In the genomic region with DNA sequence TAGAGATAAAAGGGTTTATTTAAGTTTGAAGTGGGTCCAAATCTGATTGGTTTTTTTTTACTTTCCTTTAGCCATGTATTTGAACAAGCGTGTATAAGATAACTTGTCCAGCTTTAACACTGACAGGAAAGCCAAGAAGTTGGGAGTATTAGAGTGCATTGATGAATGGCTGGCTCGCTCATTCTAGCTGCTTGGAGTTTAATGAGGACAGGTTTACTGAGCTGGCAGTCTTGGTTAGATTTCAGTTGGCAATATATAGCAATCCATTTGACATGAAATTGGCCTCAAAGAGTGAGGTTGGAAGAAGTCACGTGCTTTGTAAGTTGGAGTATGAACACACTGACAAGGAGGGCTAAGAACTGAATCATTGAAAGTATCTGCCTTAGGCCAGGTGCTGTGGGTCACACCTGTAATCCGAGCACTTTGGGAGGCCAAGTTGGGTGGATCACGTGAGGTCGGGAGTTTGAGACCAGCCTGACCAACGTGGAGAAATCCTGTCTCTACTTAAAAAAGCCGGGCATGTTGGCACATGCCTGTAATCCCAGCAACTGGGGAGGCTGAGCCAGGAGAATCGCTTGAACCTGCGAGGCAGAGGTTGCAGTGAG, we compare ENCODE assay signal across 9 cellular contexts. TPM values are rescaled to one million over a fixed set of nuclear protein-coding genes. Genes with fewer than 3 reads are reported as not detected.
A peak's percentile ranks its signal among the peaks of the same experiment; 100 is the strongest.
DNase-seq lines count a peak whose midpoint lies in the region; ATAC-seq and TF ChIP-seq lines count a peak whose summit lies in the region.
"Had no signal": no experiment of that assay in that cellular context is flagged by ENCODE, and none has a peak within 500 bp of the region (broad histone marks: within the 10 kb centered on the region; RNA-seq: fewer than 3 reads in every experiment).

No MANE protein-coding gene starts in this region.

- H3K27ac ChIP-seq in CD8-positive, alpha-beta T cell (ENCODE audit: low read depth, low read length): no peak overlapping the region

- POLR2A ChIA-PET in CD8-positive, alpha-beta T cell (lab: Charles Lee): interaction anchor here (0.9 to 3.4 kb wide), 4 partner anchors 9 to 115 kb away, joined by 3 to 17 read pairs (median 5); a partner anchor contains a TSS

- DNase-seq in CD8-positive, alpha-beta T cell: no peak
- DNase-seq in NCI-H446 treated with DMSO at 0.1 percent for 48 hours (lab: John Stamatoyannopoulos, UW) (peak; percentile 39), nephron progenitor cell (no peak), putamen (ENCODE audit: low spot score) (no peak), NCI-H1092 treated with DMSO at 0.1 percent for 48 hours (lab: John Stamatoyannopoulos, UW) (no peak), H4 (ENCODE audit: low spot score) (no peak)
- no peak for DNase-seq in effector memory CD8-positive, alpha-beta T cell
- DNase-seq: NCI-H69 had no signal

- H3K4me3 ChIP-seq in CD8-positive, alpha-beta T cell (ENCODE audit: low read depth, low read length): no peak overlapping the region

- no peak for ATAC-seq in CD8-positive, alpha-beta T cell
- ATAC-seq in effector memory CD8-positive, alpha-beta T cell (replicated peaks): no peak
- no peak for ATAC-seq in GM18868 (IDR thresholded peaks at IDR 0.05; ENCODE audit: unreplicated experiment)

- no peaks in the 10 kb centered on the region for H3K9me3 Mint-ChIP-seq in CD8-positive, alpha-beta T cell
- no peaks in the 10 kb centered on the region for H3K9me3 Mint-ChIP-seq in effector memory CD8-positive, alpha-beta T cell
- peaks cover 15% of the 10 kb centered on the region for H3K9me3 Mint-ChIP-seq in nephron progenitor cell

- TF ChIP-seq CTCF in CD8-positive, alpha-beta T cell (IDR thresholded peaks at IDR 0.05): no peak
- TF ChIP-seq CTCF in nephron progenitor cell (IDR thresholded peaks at IDR 0.05): no peak

- H3K27me3 Mint-ChIP-seq in CD8-positive, alpha-beta T cell (ENCODE audit: low read depth): no peaks in the 10 kb centered on the region
- no peaks in the 10 kb centered on the region for H3K27me3 Mint-ChIP-seq in effector memory CD8-positive, alpha-beta T cell
- no peaks in the 10 kb centered on the region for H3K27me3 Mint-ChIP-seq in nephron progenitor cell (ENCODE audit: low read depth, poor library complexity)

- H3K4me1 ChIP-seq in CD8-positive, alpha-beta T cell (ENCODE audit: insufficient read depth, low read length): peaks cover 55% of the 10 kb centered on the region

- peaks cover 90% of the 10 kb centered on the region for H3K36me3 Mint-ChIP-seq in CD8-positive, alpha-beta T cell
- peaks cover 100% of the 10 kb centered on the region for H3K36me3 Mint-ChIP-seq in effector memory CD8-positive, alpha-beta T cell (ENCODE audit: insufficient read depth)
- H3K36me3 Mint-ChIP-seq in nephron progenitor cell (ENCODE audit: low read depth): peaks cover 95% of the 10 kb centered on the region

- intact Hi-C loops in CD8-positive, alpha-beta T cell (cut with DNase I, micrococcal nuclease): loop anchor here in 1 of 2 experiments (10.0 kb wide), 1 partner anchor 567 kb away; a partner anchor contains a TSS

- no peak overlapping the region for H3K4me3 Mint-ChIP-seq in CD8-positive, alpha-beta T cell
- no peak overlapping the region for H3K4me3 Mint-ChIP-seq in effector memory CD8-positive, alpha-beta T cell
- no peak overlapping the region for H3K4me3 Mint-ChIP-seq in nephron progenitor cell

- H3K27me3 ChIP-seq in CD8-positive, alpha-beta T cell (ENCODE audit: insufficient read depth, low read length): no peaks in the 10 kb centered on the region

- CTCF ChIA-PET in CD8-positive, alpha-beta T cell (lab: Charles Lee): interaction anchor here (0.6 to 2.0 kb wide), 6 partner anchors 8 to 152 kb away, joined by 3 to 9 read pairs (median 3); no protein-coding TSS in a partner anchor

- no peaks in the 10 kb centered on the region for H3K9me3 ChIP-seq in CD8-positive, alpha-beta T cell (ENCODE audit: low read length)

- peaks cover 71% of the 10 kb centered on the region for H3K4me1 Mint-ChIP-seq in CD8-positive, alpha-beta T cell (ENCODE audit: low read depth)
- peaks cover 48 to 55% of the 10 kb centered on the region in 2 donors for H3K4me1 Mint-ChIP-seq in effector memory CD8-positive, alpha-beta T cell (ENCODE audit: low read depth in 2 of 2)
- H3K4me1 Mint-ChIP-seq in nephron progenitor cell: peaks cover 24% of the 10 kb centered on the region

- peaks cover 46% of the 10 kb centered on the region for H3K36me3 ChIP-seq in CD8-positive, alpha-beta T cell (ENCODE audit: insufficient read depth, low read length)

- peak overlapping the region; percentile 83 for H3K27ac Mint-ChIP-seq in CD8-positive, alpha-beta T cell
- peak overlapping the region; percentile 70 to 92 for H3K27ac Mint-ChIP-seq in effector memory CD8-positive, alpha-beta T cell
- H3K27ac Mint-ChIP-seq in nephron progenitor cell: peak overlapping the region; percentile 90

RNA-seq across cellular contexts. Expression of a gene that starts 13.7 kb away (rescaled TPM):
- total RNA-seq in CD8-positive, alpha-beta T cell: 100 to 1,000 TPM; 620 to 627 TPM
- 409 and 635 TPM in 2 replicates for total RNA-seq in H4 (2014; rRNA removed; shearing (Covaris generic))
